1 cellular context compared by ENCODE assay signal in the genomic region with DNA sequence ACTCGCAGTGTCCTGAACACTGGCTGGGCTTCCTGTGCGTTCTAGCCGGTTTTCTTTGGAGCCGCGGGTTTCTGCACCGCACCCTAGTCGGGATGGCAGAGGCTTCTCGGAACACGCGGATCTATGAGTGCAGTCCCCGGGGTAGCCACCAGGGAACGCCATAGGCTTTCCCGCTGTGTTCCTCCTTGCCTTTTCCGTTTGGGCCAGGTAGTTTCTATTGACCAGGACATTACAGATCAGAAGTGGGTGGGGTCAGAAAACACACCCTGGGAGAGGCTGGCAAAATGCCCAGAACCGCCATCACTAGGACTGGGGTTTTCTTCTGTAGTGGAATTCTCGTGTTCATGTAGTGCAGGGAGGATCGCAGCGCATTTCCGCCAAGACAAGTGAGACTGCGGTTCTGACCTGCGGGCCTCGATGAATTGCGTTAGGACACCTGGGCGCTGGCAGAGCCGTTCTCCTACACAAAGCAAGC.
TF ChIP-seq lines count a peak whose summit lies in the region.

No MANE protein-coding gene starts in this region.

TF ChIP-seq in neural cell, 6 proteins besides CTCF, POLR2A, EP300 and RAD21:
- peak; percentile 18 for TF ChIP-seq SMC3 (conservative IDR thresholded peaks at IDR 0.05; ENCODE audit: poor library complexity)
TF ChIP-seq in neural cell: peak in this region for 1; not testable (repeated sequence) for 5.
